Comparison of ENCODE assay signal across 16 cellular contexts in the genomic region with DNA sequence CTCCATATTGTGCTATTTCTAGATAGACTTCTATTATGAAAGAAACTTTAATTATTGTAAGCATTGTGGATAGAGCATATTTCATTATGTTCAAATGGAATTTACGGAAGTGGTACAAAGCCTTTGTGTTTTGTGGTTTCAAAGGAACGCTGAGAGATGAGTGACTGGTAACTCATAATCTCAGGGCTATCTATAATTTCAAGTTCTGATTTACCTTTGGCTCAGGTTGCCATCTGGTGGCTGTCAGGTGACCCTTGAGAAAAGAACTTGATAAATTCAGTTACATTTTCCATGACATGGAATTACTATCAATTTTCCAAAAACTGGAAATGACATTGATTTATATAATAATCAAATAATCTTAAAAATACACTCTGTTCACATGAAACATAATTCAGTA. TPM values are rescaled to one million over a fixed set of nuclear protein-coding genes. Genes with fewer than 3 reads are reported as not detected.
DNase-seq lines count a peak whose midpoint lies in the region; ATAC-seq and TF ChIP-seq lines count a peak whose summit lies in the region.
"Had no signal": no experiment of that assay in that cellular context is flagged by ENCODE, and none has a peak within 500 bp of the region (broad histone marks: within the 10 kb centered on the region; RNA-seq: fewer than 3 reads in every experiment).

No MANE protein-coding gene starts in this region.

- no peak for TF ChIP-seq CTCF in vagina (IDR thresholded peaks at IDR 0.05)

- TF ChIP-seq POLR2A in vagina (IDR thresholded peaks at IDR 0.05): no peak

- H3K27me3 Mint-ChIP-seq in memory B cell: no peaks in the 10 kb centered on the region

- H3K27ac ChIP-seq in vagina: no peak overlapping the region
- H3K27ac ChIP-seq: dorsolateral prefrontal cortex, heart right ventricle had no signal

- peaks cover 8% of the 10 kb centered on the region for H3K4me1 Mint-ChIP-seq in memory B cell
- H3K4me1 Mint-ChIP-seq: activated naive CD4-positive, alpha-beta T cell treated with anti-CD3 and anti-CD28 coated beads, Interleukin-2, amount 50 U/mL, for 24 hours had no signal

- intact Hi-C loops in vagina (cut with DNase I): no loop called here

- no peaks in the 10 kb centered on the region for H3K36me3 ChIP-seq in vagina
- H3K36me3 ChIP-seq: heart right ventricle had no signal

- no peak overlapping the region for H3K4me3 Mint-ChIP-seq in memory B cell
- H3K4me3 Mint-ChIP-seq: activated naive CD4-positive, alpha-beta T cell treated with anti-CD3 and anti-CD28 coated beads, Interleukin-2, amount 50 U/mL, for 24 hours had no signal

- peak; percentile 47 for DNase-seq in NCI-H510A treated with DMSO at 0.1 percent for 48 hours (lab: John Stamatoyannopoulos, UW)
- no peak for DNase-seq in NCI-H510A (lab: John Stamatoyannopoulos, UW)
- DNase-seq in RKO (ENCODE audit: low spot score): peak; percentile 18
- no peak for DNase-seq in memory B cell (ENCODE audit: low spot score in 2 of 2)
- no peak for DNase-seq in vagina (ENCODE audit: extremely low spot score in 2 of 2)
- no peak for DNase-seq in NCI-H1048 (lab: John Stamatoyannopoulos, UW)
- DNase-seq: activated CD4-positive, alpha-beta T cell treated with anti-CD3 and anti-CD28 coated beads, Interleukin-2, amount 50 U/mL, for 4 hours; dorsolateral prefrontal cortex; heart right ventricle; posterior cingulate gyrus; stimulated activated naive CD8-positive, alpha-beta T cell treated with anti-CD3 and anti-CD28 coated beads, Interleukin-15, Interleukin-2, amounts not matched to agents 100 U/mL and 50 U/mL, for 24 hours had no signal

- no peaks in the 10 kb centered on the region for H3K9me3 ChIP-seq in vagina
- H3K9me3 ChIP-seq: heart right ventricle had no signal

- ATAC-seq in memory B cell (ENCODE audit: low read depth): peak; percentile 17
- no peak for ATAC-seq in HG03095 (IDR thresholded peaks at IDR 0.05; ENCODE audit: unreplicated experiment)
- ATAC-seq: heart right ventricle; stimulated activated naive CD8-positive, alpha-beta T cell treated with anti-CD3 and anti-CD28 coated beads, Interleukin-15, Interleukin-2, amounts not matched to agents 100 U/mL and 50 U/mL, for 24 hours had no signal

- peaks cover 3% of the 10 kb centered on the region for H3K36me3 Mint-ChIP-seq in memory B cell
- H3K36me3 Mint-ChIP-seq: activated naive CD4-positive, alpha-beta T cell treated with anti-CD3 and anti-CD28 coated beads, Interleukin-2, amount 50 U/mL, for 24 hours had no signal

- no peak overlapping the region for H3K27ac Mint-ChIP-seq in memory B cell
- H3K27ac Mint-ChIP-seq: activated naive CD4-positive, alpha-beta T cell treated with anti-CD3 and anti-CD28 coated beads, Interleukin-2, amount 50 U/mL, for 24 hours had no signal

- H3K4me3 ChIP-seq in vagina: no peak overlapping the region
- H3K4me3 ChIP-seq: dorsolateral prefrontal cortex, heart right ventricle, lung had no signal

- H3K9me3 Mint-ChIP-seq in memory B cell: no peaks in the 10 kb centered on the region
- H3K9me3 Mint-ChIP-seq: activated naive CD4-positive, alpha-beta T cell treated with anti-CD3 and anti-CD28 coated beads, Interleukin-2, amount 50 U/mL, for 24 hours had no signal

- no peak for TF ChIP-seq EP300 in Ishikawa (IDR thresholded peaks at IDR 0.05; ENCODE audit: borderline replicate concordance)

- H3K27me3 ChIP-seq in vagina: no peaks in the 10 kb centered on the region

- TF ChIP-seq RAD21 in Ishikawa (IDR thresholded peaks at IDR 0.05; ENCODE audit: low read depth): peak; percentile 50

- no peaks in the 10 kb centered on the region for H3K4me1 ChIP-seq in vagina
- H3K4me1 ChIP-seq: heart right ventricle had no signal

TF ChIP-seq in Ishikawa, 13 proteins besides CTCF, POLR2A, EP300 and RAD21:
- no peak for TF ChIP-seq TAF1 (IDR thresholded peaks at IDR 0.05; ENCODE audit: low read depth)
- TF ChIP-seq CREB1 (IDR thresholded peaks at IDR 0.05; ENCODE audit: low read depth): no peak
- TF ChIP-seq, protein P1, sequence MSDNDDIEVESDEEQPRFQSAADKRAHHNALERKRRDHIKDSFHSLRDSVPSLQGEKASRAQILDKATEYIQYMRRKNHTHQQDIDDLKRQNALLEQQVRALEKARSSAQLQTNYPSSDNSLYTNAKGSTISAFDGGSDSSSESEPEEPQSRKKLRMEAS (IDR thresholded peaks at IDR 0.05): no peak
- TF ChIP-seq, protein P2, sequence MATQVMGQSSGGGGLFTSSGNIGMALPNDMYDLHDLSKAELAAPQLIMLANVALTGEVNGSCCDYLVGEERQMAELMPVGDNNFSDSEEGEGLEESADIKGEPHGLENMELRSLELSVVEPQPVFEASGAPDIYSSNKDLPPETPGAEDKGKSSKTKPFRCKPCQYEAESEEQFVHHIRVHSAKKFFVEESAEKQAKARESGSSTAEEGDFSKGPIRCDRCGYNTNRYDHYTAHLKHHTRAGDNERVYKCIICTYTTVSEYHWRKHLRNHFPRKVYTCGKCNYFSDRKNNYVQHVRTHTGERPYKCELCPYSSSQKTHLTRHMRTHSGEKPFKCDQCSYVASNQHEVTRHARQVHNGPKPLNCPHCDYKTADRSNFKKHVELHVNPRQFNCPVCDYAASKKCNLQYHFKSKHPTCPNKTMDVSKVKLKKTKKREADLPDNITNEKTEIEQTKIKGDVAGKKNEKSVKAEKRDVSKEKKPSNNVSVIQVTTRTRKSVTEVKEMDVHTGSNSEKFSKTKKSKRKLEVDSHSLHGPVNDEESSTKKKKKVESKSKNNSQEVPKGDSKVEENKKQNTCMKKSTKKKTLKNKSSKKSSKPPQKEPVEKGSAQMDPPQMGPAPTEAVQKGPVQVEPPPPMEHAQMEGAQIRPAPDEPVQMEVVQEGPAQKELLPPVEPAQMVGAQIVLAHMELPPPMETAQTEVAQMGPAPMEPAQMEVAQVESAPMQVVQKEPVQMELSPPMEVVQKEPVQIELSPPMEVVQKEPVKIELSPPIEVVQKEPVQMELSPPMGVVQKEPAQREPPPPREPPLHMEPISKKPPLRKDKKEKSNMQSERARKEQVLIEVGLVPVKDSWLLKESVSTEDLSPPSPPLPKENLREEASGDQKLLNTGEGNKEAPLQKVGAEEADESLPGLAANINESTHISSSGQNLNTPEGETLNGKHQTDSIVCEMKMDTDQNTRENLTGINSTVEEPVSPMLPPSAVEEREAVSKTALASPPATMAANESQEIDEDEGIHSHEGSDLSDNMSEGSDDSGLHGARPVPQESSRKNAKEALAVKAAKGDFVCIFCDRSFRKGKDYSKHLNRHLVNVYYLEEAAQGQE (IDR thresholded peaks at IDR 0.05; ENCODE audit: low read depth): no peak
- TF ChIP-seq YY1 (IDR thresholded peaks at IDR 0.05; ENCODE audit: low read depth): no peak
- no peak for TF ChIP-seq EGR1 (IDR thresholded peaks at IDR 0.05)
- no peak for TF ChIP-seq CEBPB (IDR thresholded peaks at IDR 0.05)
- no peak for TF ChIP-seq NFIC (IDR thresholded peaks at IDR 0.05)
- TF ChIP-seq, protein P3, sequence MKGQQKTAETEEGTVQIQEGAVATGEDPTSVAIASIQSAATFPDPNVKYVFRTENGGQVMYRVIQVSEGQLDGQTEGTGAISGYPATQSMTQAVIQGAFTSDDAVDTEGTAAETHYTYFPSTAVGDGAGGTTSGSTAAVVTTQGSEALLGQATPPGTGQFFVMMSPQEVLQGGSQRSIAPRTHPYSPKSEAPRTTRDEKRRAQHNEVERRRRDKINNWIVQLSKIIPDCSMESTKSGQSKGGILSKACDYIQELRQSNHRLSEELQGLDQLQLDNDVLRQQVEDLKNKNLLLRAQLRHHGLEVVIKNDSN (IDR thresholded peaks at IDR 0.05): no peak
- no peak for TF ChIP-seq FOXM1 (IDR thresholded peaks at IDR 0.05; ENCODE audit: borderline replicate concordance, low read depth)
- TF ChIP-seq TCF12 (IDR thresholded peaks at IDR 0.05; ENCODE audit: low read depth): no peak
- TF ChIP-seq TEAD4 (IDR thresholded peaks at IDR 0.05): no peak
TF ChIP-seq in Ishikawa: peak in this region for 0.

RNA-seq across cellular contexts. Expression of a gene that starts 12.2 kb away (rescaled TPM):
- total RNA-seq in vagina: 6.6 TPM
- total RNA-seq: SK-MEL-5 had no signal

Comparison
In these comparisons a context has a peak if more than half of its experiments do, and no peak if none do; other contexts are left out.
1. DNase-seq: peak in NCI-H510A treated with DMSO at 0.1 percent for 48 hours (single experiment) and RKO (single experiment); none in NCI-H510A (single experiment), memory B cell (0 of 2), vagina (0 of 2) and NCI-H1048 (single experiment).